In genomic region chr9:16275795-16276624, GRCh38 we compare ENCODE assay signal across 22 cellular contexts.
DNase-seq lines count a peak whose midpoint lies in the region; ATAC-seq and TF ChIP-seq lines count a peak whose summit lies in the region.
"Had no signal": no experiment of that assay in that cellular context is flagged by ENCODE, and none has a peak within 500 bp of the region (broad histone marks: within the 10 kb centered on the region; RNA-seq: fewer than 3 reads in every experiment).

No MANE protein-coding gene starts in this region.

- H3F3A ChIP-seq in PC-3 (ENCODE audit: low read length, unreplicated experiment) = no peaks in the 10 kb centered on the region

- BruUV-seq in PC-3 (replicated peaks; lab: Mats Ljungman, UMichigan) = no TSS peak

- POLR2A ChIA-PET in T-cell (lab: Charles Lee) = no interaction called here
- POLR2A ChIA-PET in PC-3 (lab: Charles Lee; ENCODE audit: unreplicated experiment) = no interaction called here
- POLR2A ChIA-PET in HEK293T (lab: Yijun Ruan, JAX) = no interaction called here

- H3K4me3 Mint-ChIP-seq in nephron (no peak overlapping the region), T-cell (no peak overlapping the region)
- H3K4me3 Mint-ChIP-seq: activated CD4-positive, alpha-beta T cell treated with anti-CD3 and anti-CD28 coated beads for 36 hours; immature natural killer cell had no signal

- H3K27ac Mint-ChIP-seq in nephron (peak overlapping the region in 2 of 3 experiments; percentile 62 to 76), T-cell (no peak overlapping the region)
- H3K27ac Mint-ChIP-seq: activated CD4-positive, alpha-beta T cell treated with anti-CD3 and anti-CD28 coated beads for 36 hours; activated naive CD4-positive, alpha-beta T cell treated with anti-CD3 and anti-CD28 coated beads, Interleukin-2, amount 50 U/mL, for 72 hours; immature natural killer cell; progenitor cell of endocrine pancreas had no signal

- H3K4me3 ChIP-seq in thoracic aorta = no peak overlapping the region
- no peak overlapping the region for H3K4me3 ChIP-seq in PC-3 (ENCODE audit: low read length)
- H3K4me3 ChIP-seq: BLaER1 treated with 17β-estradiol and CSF1 and Interleukin-3, amounts not matched to agents 10 nM and 100 nM; cardiac muscle cell; gastroesophageal sphincter; K562; mucosa of descending colon had no signal

- H3K9ac ChIP-seq in PC-3 (ENCODE audit: low read length) = no peak overlapping the region
- H3K9ac ChIP-seq: BLaER1 treated with 17β-estradiol and CSF1 and Interleukin-3, amounts not matched to agents 10 nM and 100 nM had no signal

- DNase-seq in DMS 273 (lab: John Stamatoyannopoulos, UW; ENCODE audit: unreplicated experiment) = peak; percentile 46
- DNase-seq in DMS 273 treated with DMSO at 0.1 percent for 48 hours (lab: John Stamatoyannopoulos, UW) = no peak
- DNase-seq in globus pallidus (ENCODE audit: low spot score) = peak; percentile 63
- peak; percentile 41 for DNase-seq in thoracic aorta (ENCODE audit: low spot score)
- DNase-seq in T-cell = no peak
- DNase-seq in PC-3 = no peak
- no peak for DNase-seq in HEK293T (ENCODE audit: extremely low spot score)
- DNase-seq: activated CD4-positive, alpha-beta T cell treated with anti-CD3 and anti-CD28 coated beads for 36 hours; activated CD8-positive, alpha-beta memory T cell treated with anti-CD3 and anti-CD28 coated beads, Interleukin-2, amount 50 U/mL, for 48 hours; immature natural killer cell; mucosa of descending colon; NCI-H1417; NCI-H226; T1000 had no signal

- H4K20me1 ChIP-seq in PC-3 (ENCODE audit: low read length) = no peaks in the 10 kb centered on the region
- H4K20me1 ChIP-seq: BLaER1 treated with 17β-estradiol and CSF1 and Interleukin-3, amounts not matched to agents 10 nM and 100 nM had no signal

- intact Hi-C loops in PC-3 (cut with micrococcal nuclease) = no loop called here

- CTCF ChIA-PET in T-cell (lab: Charles Lee) (no interaction called here), PC-3 (lab: Charles Lee) (no interaction called here), HEK293T (lab: Yijun Ruan, JAX) (no interaction called here)

- H3K27me3 ChIP-seq in thoracic aorta (replicated peaks; ENCODE audit: insufficient read depth) (no peaks in the 10 kb centered on the region), PC-3 (ENCODE audit: low read length) (no peaks in the 10 kb centered on the region)
- H3K27me3 ChIP-seq: BLaER1 treated with 17β-estradiol and CSF1 and Interleukin-3, amounts not matched to agents 10 nM and 100 nM; cardiac muscle cell; gastroesophageal sphincter had no signal

- no peak for TF ChIP-seq CTCF in nephron (IDR thresholded peaks at IDR 0.05; ENCODE audit: unreplicated experiment in 3 of 3)
- no peak for TF ChIP-seq CTCF in thoracic aorta (IDR thresholded peaks at IDR 0.05)
- no peak for TF ChIP-seq CTCF in PC-3 (conservative IDR thresholded peaks at IDR 0.05; ENCODE audit: low read depth, low read length)

- no peak overlapping the region for H2AFZ ChIP-seq in PC-3 (ENCODE audit: low read length)

- no peaks in the 10 kb centered on the region for H3K36me3 Mint-ChIP-seq in nephron (ENCODE audit: low read depth)
- H3K36me3 Mint-ChIP-seq in T-cell = no peaks in the 10 kb centered on the region
- H3K36me3 Mint-ChIP-seq: activated naive CD4-positive, alpha-beta T cell treated with anti-CD3 and anti-CD28 coated beads, Interleukin-2, amount 50 U/mL, for 72 hours; immature natural killer cell had no signal

- peaks cover 4% of the 10 kb centered on the region for H3K27me3 Mint-ChIP-seq in nephron (ENCODE audit: low read depth)
- no peaks in the 10 kb centered on the region for H3K27me3 Mint-ChIP-seq in T-cell
- H3K27me3 Mint-ChIP-seq: activated CD4-positive, alpha-beta T cell treated with anti-CD3 and anti-CD28 coated beads for 36 hours had no signal

- ATAC-seq in thoracic aorta (ENCODE audit: insufficient number of reproducible peaks, low FRiP score, low read depth) (no peak), T-cell (replicated peaks in 1 of 4) (no peak), PC-3 (no peak)
- ATAC-seq: activated CD4-positive, alpha-beta T cell treated with anti-CD3 and anti-CD28 coated beads for 36 hours; activated naive CD4-positive, alpha-beta T cell treated with anti-CD3 and anti-CD28 coated beads, Interleukin-2, amount 50 U/mL, for 72 hours; gastroesophageal sphincter; K562; mucosa of descending colon had no signal

- H3K4me1 Mint-ChIP-seq in nephron = peaks cover 56% of the 10 kb centered on the region
- no peaks in the 10 kb centered on the region for H3K4me1 Mint-ChIP-seq in T-cell
- H3K4me1 Mint-ChIP-seq: activated CD4-positive, alpha-beta T cell treated with anti-CD3 and anti-CD28 coated beads for 36 hours; immature natural killer cell had no signal

- no peak overlapping the region for H3K4me2 ChIP-seq in PC-3 (ENCODE audit: low read length)
- H3K4me2 ChIP-seq: BLaER1 treated with 17β-estradiol and CSF1 and Interleukin-3, amounts not matched to agents 10 nM and 100 nM had no signal

- H3K9me3 Mint-ChIP-seq in nephron = no peaks in the 10 kb centered on the region
- H3K9me3 Mint-ChIP-seq in T-cell = no peaks in the 10 kb centered on the region
- H3K9me3 Mint-ChIP-seq: activated naive CD4-positive, alpha-beta T cell treated with anti-CD3 and anti-CD28 coated beads, Interleukin-2, amount 50 U/mL, for 72 hours; immature natural killer cell had no signal

- no peaks in the 10 kb centered on the region for H3K79me2 ChIP-seq in PC-3 (ENCODE audit: low read length)

- H3K36me3 ChIP-seq in thoracic aorta (no peaks in the 10 kb centered on the region), PC-3 (ENCODE audit: low read depth, low read length) (no peaks in the 10 kb centered on the region)
- H3K36me3 ChIP-seq: BLaER1 treated with 17β-estradiol and CSF1 and Interleukin-3, amounts not matched to agents 10 nM and 100 nM; cardiac muscle cell; gastroesophageal sphincter had no signal

- H3K4me1 ChIP-seq in thoracic aorta (ENCODE audit: control insufficient read depth in 1 of 2, low read depth in 2 of 2) (peaks cover 4 to 35% of the 10 kb centered on the region in 2 donors), PC-3 (ENCODE audit: insufficient read depth, low read length) (no peaks in the 10 kb centered on the region)

- peak overlapping the region in 1 of 2 donors; percentile 3 for H3K27ac ChIP-seq in thoracic aorta
- H3K27ac ChIP-seq in PC-3 (ENCODE audit: low read length) = no peak overlapping the region
- H3K27ac ChIP-seq: 22Rv1; BLaER1 treated with 17β-estradiol and CSF1 and Interleukin-3, amounts not matched to agents 10 nM and 100 nM; cardiac muscle cell; gastroesophageal sphincter had no signal

- H3K9me2 ChIP-seq in PC-3 (replicated peaks; ENCODE audit: low read length) = no peaks in the 10 kb centered on the region

- H3K9me3 ChIP-seq in thoracic aorta = no peaks in the 10 kb centered on the region
- no peaks in the 10 kb centered on the region for H3K9me3 ChIP-seq in PC-3 (ENCODE audit: low read length)
- H3K9me3 ChIP-seq: gastroesophageal sphincter, mucosa of descending colon had no signal

TF ChIP-seq in HEK293T, 16 proteins besides CTCF, POLR2A, EP300 and RAD21:
- TF ChIP-seq SUZ12 (IDR thresholded peaks at IDR 0.05) = no peak
- TF ChIP-seq, protein P1, sequence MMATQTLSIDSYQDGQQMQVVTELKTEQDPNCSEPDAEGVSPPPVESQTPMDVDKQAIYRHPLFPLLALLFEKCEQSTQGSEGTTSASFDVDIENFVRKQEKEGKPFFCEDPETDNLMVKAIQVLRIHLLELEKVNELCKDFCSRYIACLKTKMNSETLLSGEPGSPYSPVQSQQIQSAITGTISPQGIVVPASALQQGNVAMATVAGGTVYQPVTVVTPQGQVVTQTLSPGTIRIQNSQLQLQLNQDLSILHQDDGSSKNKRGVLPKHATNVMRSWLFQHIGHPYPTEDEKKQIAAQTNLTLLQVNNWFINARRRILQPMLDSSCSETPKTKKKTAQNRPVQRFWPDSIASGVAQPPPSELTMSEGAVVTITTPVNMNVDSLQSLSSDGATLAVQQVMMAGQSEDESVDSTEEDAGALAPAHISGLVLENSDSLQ (IDR thresholded peaks at IDR 0.05) = no peak
- TF ChIP-seq LEF1 (IDR thresholded peaks at IDR 0.05; ENCODE audit: borderline replicate concordance) = no peak
- no peak for TF ChIP-seq FOXA1 (IDR thresholded peaks at IDR 0.05)
- no peak for TF ChIP-seq BHLHE40 (IDR thresholded peaks at IDR 0.05; ENCODE audit: borderline replicate concordance)
- no peak for TF ChIP-seq L3MBTL2 (conservative IDR thresholded peaks at IDR 0.05)
- TF ChIP-seq ARNT (IDR thresholded peaks at IDR 0.05) = no peak
- TF ChIP-seq HDGF (IDR thresholded peaks at IDR 0.05; ENCODE audit: borderline replicate concordance) = no peak
- no peak for TF ChIP-seq FOXM1 (IDR thresholded peaks at IDR 0.05; ENCODE audit: borderline replicate concordance)
- no peak for TF ChIP-seq SP1 (IDR thresholded peaks at IDR 0.05)
- no peak for TF ChIP-seq FOXK2 (IDR thresholded peaks at IDR 0.05)
- TF ChIP-seq TARDBP (IDR thresholded peaks at IDR 0.05) = no peak
- no peak for TF ChIP-seq NFRKB (IDR thresholded peaks at IDR 0.05)
- TF ChIP-seq CTBP1 (IDR thresholded peaks at IDR 0.05; ENCODE audit: borderline replicate concordance) = no peak
- no peak for TF ChIP-seq ZNF384 (IDR thresholded peaks at IDR 0.05)
- no peak for TF ChIP-seq ELF4 (IDR thresholded peaks at IDR 0.05)

Comparison
In these comparisons a context has a peak if more than half of its experiments do, and no peak if none do; other contexts are left out.
1. DNase-seq: peak in DMS 273 (single experiment), globus pallidus (single experiment) and thoracic aorta (single experiment); none in DMS 273 treated with DMSO at 0.1 percent for 48 hours (single experiment), T-cell (0 of 34), PC-3 (single experiment) and HEK293T (single experiment).
2. H3K27ac Mint-ChIP-seq: peak in nephron (2 of 3); none in T-cell (0 of 2).